In the genomic region with DNA sequence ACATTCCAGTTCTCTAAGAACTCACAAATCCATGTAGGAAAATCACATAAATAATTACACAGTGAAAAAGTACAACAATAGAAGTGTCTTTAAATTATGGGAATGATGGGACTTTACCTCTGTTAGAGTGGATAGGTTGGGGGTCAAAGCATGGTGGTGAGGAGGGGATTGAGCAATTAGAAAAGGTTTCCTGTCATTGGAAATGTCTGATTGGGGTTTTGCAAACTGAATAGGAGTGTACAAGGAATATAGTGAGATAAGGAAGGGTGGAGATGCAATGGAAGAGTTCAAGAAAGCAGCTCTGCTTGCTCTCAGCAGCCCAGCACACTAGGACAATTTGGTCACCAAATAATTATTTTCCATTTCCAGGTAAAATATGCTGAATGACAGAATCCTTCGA, we compare ENCODE assay signal across 18 cellular contexts.
DNase-seq lines count a peak whose midpoint lies in the region; ATAC-seq and TF ChIP-seq lines count a peak whose summit lies in the region.
"Had no signal": no experiment of that assay in that cellular context is flagged by ENCODE, and none has a peak within 500 bp of the region (broad histone marks: within the 10 kb centered on the region; RNA-seq: fewer than 3 reads in every experiment).

No MANE protein-coding gene starts in this region.

- no peak for ATAC-seq in SK-N-SH treated with all-trans-retinoic acid at 6 μM for 48 hours
- ATAC-seq in aorta (ENCODE audit: low FRiP score) = no peak
- ATAC-seq: A549; CD8-positive, alpha-beta T cell; GM12878 had no signal

- CTCF ChIA-PET in SK-N-SH (lab: Yijun Ruan, JAX) = interaction anchor here (0.9 to 1.1 kb wide), 3 partner anchors 19 to 159 kb away, joined by 3 read pairs; no protein-coding TSS in a partner anchor

- no peak overlapping the region for H3K4me2 ChIP-seq in SK-N-SH
- H3K4me2 ChIP-seq: A549; BLaER1 treated with 17β-estradiol and CSF1 and Interleukin-3, amounts not matched to agents 10 nM and 100 nM had no signal

- intact Hi-C loops in aorta (cut with DNase I) = no loop called here

- H3K36me3 ChIP-seq in SK-N-SH (replicated peaks in 1 of 2; ENCODE audit: control insufficient read depth in 1 of 2, insufficient read depth in 2 of 2, low read length in 1 of 2) = peaks cover 0 to 7% of the 10 kb centered on the region in 2 experiments
- no peaks in the 10 kb centered on the region for H3K36me3 ChIP-seq in endocrine pancreas (ENCODE audit: control insufficient read depth, insufficient read depth, low read length)
- H3K36me3 ChIP-seq in aorta (ENCODE audit: control insufficient read depth in 1 of 2, insufficient read depth in 2 of 2, low read length in 1 of 2) = peaks cover 0 to 3% of the 10 kb centered on the region in 2 donors

- H3K9me3 ChIP-seq in SK-N-SH (no peaks in the 10 kb centered on the region), endocrine pancreas (ENCODE audit: control insufficient read depth, low read length) (no peaks in the 10 kb centered on the region), aorta (ENCODE audit: control insufficient read depth, low read length) (no peaks in the 10 kb centered on the region)
- H3K9me3 ChIP-seq: A549, Caco-2 had no signal

- TF ChIP-seq EP300 in SK-N-SH (IDR thresholded peaks at IDR 0.05; ENCODE audit: borderline replicate concordance in 1 of 2, low read depth in 1 of 2, low read length in 1 of 2) = no peak

- TF ChIP-seq CTCF in SK-N-SH (IDR thresholded peaks at IDR 0.05) = no peak

- no peak overlapping the region for H3K4me3 ChIP-seq in SK-N-SH (ENCODE audit: low read depth in 2 of 2, low read length in 1 of 2)
- H3K4me3 ChIP-seq in endocrine pancreas (ENCODE audit: control insufficient read depth, insufficient read depth, low read length) = peak overlapping the region; percentile 46
- no peak overlapping the region for H3K4me3 ChIP-seq in aorta (ENCODE audit: low read length in 2 of 2)
- H3K4me3 ChIP-seq: A549; BLaER1 treated with 17β-estradiol and CSF1 and Interleukin-3, amounts not matched to agents 10 nM and 100 nM; GM12878 had no signal

- no peak for DNase-seq in SK-N-SH
- DNase-seq in SK-N-DZ (ENCODE audit: low spot score) = no peak
- no peak for DNase-seq in aorta
- DNase-seq: AML-193; Caco-2; Calu3; CD4-positive, alpha-beta T cell; CD8-positive, alpha-beta T cell; DND-41; EL; GDM1 had no signal

- H2AFZ ChIP-seq in SK-N-SH (ENCODE audit: low read depth) = no peak overlapping the region

- H3K4me1 ChIP-seq in SK-N-SH (ENCODE audit: control insufficient read depth in 1 of 2, insufficient read depth in 2 of 2, low read depth in 1 of 2, low read length in 1 of 2) = peaks cover 2 to 6% of the 10 kb centered on the region in 2 experiments; a peak in 2 of 4 replicates
- peaks cover 4% of the 10 kb centered on the region for H3K4me1 ChIP-seq in endocrine pancreas (ENCODE audit: control insufficient read depth, insufficient read depth, low read length)
- H3K4me1 ChIP-seq in aorta (ENCODE audit: control insufficient read depth in 1 of 2, insufficient read depth in 2 of 2, low read length in 2 of 2) = no peaks in the 10 kb centered on the region
- H3K4me1 ChIP-seq: A549, Caco-2 had no signal

- POLR2A ChIA-PET in SK-N-SH (lab: Yijun Ruan, JAX) = no interaction called here

- H3K27ac ChIP-seq in SK-N-SH (ENCODE audit: low read depth in 2 of 2, low read length in 1 of 2) = no peak overlapping the region
- H3K27ac ChIP-seq in aorta (ENCODE audit: low read depth in 1 of 2, low read length in 2 of 2) = no peak overlapping the region
- H3K27ac ChIP-seq: 22Rv1; A549; BLaER1 treated with 17β-estradiol and CSF1 and Interleukin-3, amounts not matched to agents 10 nM and 100 nM; C4-2B had no signal

- H3F3A ChIP-seq in SK-N-SH (replicated peaks; ENCODE audit: insufficient read depth) = no peaks in the 10 kb centered on the region

- H4K20me1 ChIP-seq in SK-N-SH (ENCODE audit: insufficient read depth) = no peaks in the 10 kb centered on the region
- H4K20me1 ChIP-seq: BLaER1 treated with 17β-estradiol and CSF1 and Interleukin-3, amounts not matched to agents 10 nM and 100 nM had no signal

- no peaks in the 10 kb centered on the region; the same call in 1 of the 2 replicates for H3K79me2 ChIP-seq in SK-N-SH (ENCODE audit: insufficient read depth)

- H3K27me3 ChIP-seq in SK-N-SH (ENCODE audit: insufficient read depth) (no peaks in the 10 kb centered on the region), endocrine pancreas (ENCODE audit: control insufficient read depth, insufficient read depth, low read length) (no peaks in the 10 kb centered on the region), aorta (ENCODE audit: control insufficient read depth in 1 of 2, insufficient read depth in 2 of 2, low read length in 1 of 2) (no peaks in the 10 kb centered on the region)
- H3K27me3 ChIP-seq: BLaER1 treated with 17β-estradiol and CSF1 and Interleukin-3, amounts not matched to agents 10 nM and 100 nM had no signal

- WGBS in SK-N-SH (ENCODE audit: low lambda C conversion rate) = 72% methylated on average over 1 of the region's 1 CpG
- WGBS in aorta, 2 donors = 90 to 93% methylated on average over 1 of the region's 1 CpG

- no peaks in the 10 kb centered on the region for H3K9me2 ChIP-seq in SK-N-SH

- H3K9ac ChIP-seq in SK-N-SH (no peak overlapping the region), endocrine pancreas (ENCODE audit: control insufficient read depth, insufficient read depth, low read length) (no peak overlapping the region)
- H3K9ac ChIP-seq: BLaER1 treated with 17β-estradiol and CSF1 and Interleukin-3, amounts not matched to agents 10 nM and 100 nM had no signal

- TF ChIP-seq RAD21 in SK-N-SH (IDR thresholded peaks at IDR 0.05; ENCODE audit: low read length) = no peak

TF ChIP-seq in SK-N-SH treated with all-trans-retinoic acid at 6 μM for 48 hours, 23 proteins besides CTCF, POLR2A, EP300 and RAD21 (continues in another document):
- TF ChIP-seq ISL1 (CRISPR knock-in tag; IDR thresholded peaks at IDR 0.05) (no peak), ZFP3 (CRISPR knock-in tag; IDR thresholded peaks at IDR 0.05) (peak; percentile 94), RARB (CRISPR knock-in tag; IDR thresholded peaks at IDR 0.05) (no peak)
- TF ChIP-seq, protein P1, sequence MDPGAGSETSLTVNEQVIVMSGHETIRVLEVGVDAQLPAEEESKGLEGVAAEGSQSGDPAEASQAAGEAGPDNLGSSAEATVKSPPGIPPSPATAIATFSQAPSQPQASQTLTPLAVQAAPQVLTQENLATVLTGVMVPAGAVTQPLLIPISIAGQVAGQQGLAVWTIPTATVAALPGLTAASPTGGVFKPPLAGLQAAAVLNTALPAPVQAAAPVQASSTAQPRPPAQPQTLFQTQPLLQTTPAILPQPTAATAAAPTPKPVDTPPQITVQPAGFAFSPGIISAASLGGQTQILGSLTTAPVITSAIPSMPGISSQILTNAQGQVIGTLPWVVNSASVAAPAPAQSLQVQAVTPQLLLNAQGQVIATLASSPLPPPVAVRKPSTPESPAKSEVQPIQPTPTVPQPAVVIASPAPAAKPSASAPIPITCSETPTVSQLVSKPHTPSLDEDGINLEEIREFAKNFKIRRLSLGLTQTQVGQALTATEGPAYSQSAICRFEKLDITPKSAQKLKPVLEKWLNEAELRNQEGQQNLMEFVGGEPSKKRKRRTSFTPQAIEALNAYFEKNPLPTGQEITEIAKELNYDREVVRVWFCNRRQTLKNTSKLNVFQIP (CRISPR knock-in tag; IDR thresholded peaks at IDR 0.05; ENCODE audit: borderline replicate concordance, low read depth) = no peak
- TF ChIP-seq, protein P2, sequence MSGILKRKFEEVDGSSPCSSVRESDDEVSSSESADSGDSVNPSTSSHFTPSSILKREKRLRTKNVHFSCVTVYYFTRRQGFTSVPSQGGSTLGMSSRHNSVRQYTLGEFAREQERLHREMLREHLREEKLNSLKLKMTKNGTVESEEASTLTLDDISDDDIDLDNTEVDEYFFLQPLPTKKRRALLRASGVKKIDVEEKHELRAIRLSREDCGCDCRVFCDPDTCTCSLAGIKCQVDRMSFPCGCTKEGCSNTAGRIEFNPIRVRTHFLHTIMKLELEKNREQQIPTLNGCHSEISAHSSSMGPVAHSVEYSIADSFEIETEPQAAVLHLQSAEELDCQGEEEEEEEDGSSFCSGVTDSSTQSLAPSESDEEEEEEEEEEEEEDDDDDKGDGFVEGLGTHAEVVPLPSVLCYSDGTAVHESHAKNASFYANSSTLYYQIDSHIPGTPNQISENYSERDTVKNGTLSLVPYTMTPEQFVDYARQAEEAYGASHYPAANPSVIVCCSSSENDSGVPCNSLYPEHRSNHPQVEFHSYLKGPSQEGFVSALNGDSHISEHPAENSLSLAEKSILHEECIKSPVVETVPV (CRISPR knock-in tag; IDR thresholded peaks at IDR 0.05) = no peak

TF ChIP-seq in SK-N-SH, 30 proteins besides CTCF, POLR2A, EP300 and RAD21 (continues in another document):
- TF ChIP-seq, protein P3, sequence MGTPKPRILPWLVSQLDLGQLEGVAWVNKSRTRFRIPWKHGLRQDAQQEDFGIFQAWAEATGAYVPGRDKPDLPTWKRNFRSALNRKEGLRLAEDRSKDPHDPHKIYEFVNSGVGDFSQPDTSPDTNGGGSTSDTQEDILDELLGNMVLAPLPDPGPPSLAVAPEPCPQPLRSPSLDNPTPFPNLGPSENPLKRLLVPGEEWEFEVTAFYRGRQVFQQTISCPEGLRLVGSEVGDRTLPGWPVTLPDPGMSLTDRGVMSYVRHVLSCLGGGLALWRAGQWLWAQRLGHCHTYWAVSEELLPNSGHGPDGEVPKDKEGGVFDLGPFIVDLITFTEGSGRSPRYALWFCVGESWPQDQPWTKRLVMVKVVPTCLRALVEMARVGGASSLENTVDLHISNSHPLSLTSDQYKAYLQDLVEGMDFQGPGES (IDR thresholded peaks at IDR 0.05; ENCODE audit: low read depth, low read length) = no peak
- TF ChIP-seq, protein P4, sequence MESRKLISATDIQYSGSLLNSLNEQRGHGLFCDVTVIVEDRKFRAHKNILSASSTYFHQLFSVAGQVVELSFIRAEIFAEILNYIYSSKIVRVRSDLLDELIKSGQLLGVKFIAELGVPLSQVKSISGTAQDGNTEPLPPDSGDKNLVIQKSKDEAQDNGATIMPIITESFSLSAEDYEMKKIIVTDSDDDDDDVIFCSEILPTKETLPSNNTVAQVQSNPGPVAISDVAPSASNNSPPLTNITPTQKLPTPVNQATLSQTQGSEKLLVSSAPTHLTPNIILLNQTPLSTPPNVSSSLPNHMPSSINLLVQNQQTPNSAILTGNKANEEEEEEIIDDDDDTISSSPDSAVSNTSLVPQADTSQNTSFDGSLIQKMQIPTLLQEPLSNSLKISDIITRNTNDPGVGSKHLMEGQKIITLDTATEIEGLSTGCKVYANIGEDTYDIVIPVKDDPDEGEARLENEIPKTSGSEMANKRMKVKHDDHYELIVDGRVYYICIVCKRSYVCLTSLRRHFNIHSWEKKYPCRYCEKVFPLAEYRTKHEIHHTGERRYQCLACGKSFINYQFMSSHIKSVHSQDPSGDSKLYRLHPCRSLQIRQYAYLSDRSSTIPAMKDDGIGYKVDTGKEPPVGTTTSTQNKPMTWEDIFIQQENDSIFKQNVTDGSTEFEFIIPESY (IDR thresholded peaks at IDR 0.05; ENCODE audit: borderline replicate concordance, low read depth) = no peak
- TF ChIP-seq RFX5 (IDR thresholded peaks at IDR 0.05; ENCODE audit: low read length) (no peak), RXRA (IDR thresholded peaks at IDR 0.05; ENCODE audit: borderline replicate concordance, low read depth) (no peak), TAF1 (IDR thresholded peaks at IDR 0.05; ENCODE audit: borderline replicate concordance, low read depth, low read length) (no peak)
